Comparison of ENCODE assay signal across 20 cellular contexts in the genomic region with DNA sequence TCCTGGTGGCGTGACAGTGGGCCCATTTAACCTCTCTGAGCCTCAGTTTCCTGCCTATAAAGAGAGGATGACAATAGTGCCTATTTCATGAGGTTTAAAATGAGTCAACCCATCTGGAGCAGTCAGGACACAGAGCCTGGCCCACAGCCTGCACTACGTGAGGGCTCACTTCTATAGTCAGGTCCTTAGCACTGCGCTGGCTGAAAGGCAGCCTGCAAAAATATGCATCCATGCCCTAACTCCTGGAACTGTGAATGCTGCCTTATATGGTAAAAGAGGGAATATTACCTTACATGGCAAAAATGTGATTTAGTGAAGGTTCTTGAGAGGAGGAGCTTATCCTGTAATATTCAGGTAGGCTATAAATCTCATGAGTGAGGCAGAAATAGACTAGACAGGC.
DNase-seq lines count a peak whose midpoint lies in the region; TF ChIP-seq lines count a peak whose summit lies in the region.
"Had no signal": no experiment of that assay in that cellular context is flagged by ENCODE, and none has a peak within 500 bp of the region (broad histone marks: within the 10 kb centered on the region; RNA-seq: fewer than 3 reads in every experiment).

No MANE protein-coding gene starts in this region.

- peak overlapping the region; percentile 79 for H3K4me2 ChIP-seq in BLaER1

- BruUV-seq in A673 (replicated peaks; lab: Mats Ljungman, UMichigan) = no TSS peak

- H3K36me3 ChIP-seq in BLaER1 (no peaks in the 10 kb centered on the region), ovary (no peaks in the 10 kb centered on the region), A673 (ENCODE audit: insufficient read depth, low read length, poor library complexity, severe bottlenecking) (no peaks in the 10 kb centered on the region), BE2C (no peaks in the 10 kb centered on the region)
- H3K36me3 ChIP-seq: heart left ventricle, left ventricle myocardium inferior had no signal

- CTCF ChIA-PET in A673 (lab: Charles Lee) = no interaction called here

- H3K27ac ChIP-seq in BLaER1 (no peak overlapping the region), ovary (no peak overlapping the region), A673 (ENCODE audit: low read depth, low read length, poor library complexity, severe bottlenecking) (no peak overlapping the region)
- H3K27ac ChIP-seq: heart left ventricle, left ventricle myocardium inferior had no signal

- POLR2A ChIA-PET in A673 (lab: Charles Lee; ENCODE audit: low non-redundant PET) = no interaction called here

- no peak for TF ChIP-seq EP300 in ovary (IDR thresholded peaks at IDR 0.05)

- no peak for TF ChIP-seq POLR2A in ovary (IDR thresholded peaks at IDR 0.05)

- no peak for TF ChIP-seq CTCF in ovary (IDR thresholded peaks at IDR 0.05)
- TF ChIP-seq CTCF in A673 (conservative IDR thresholded peaks at IDR 0.05; ENCODE audit: low read depth, low read length) = no peak
- no peak for TF ChIP-seq CTCF in BE2C (IDR thresholded peaks at IDR 0.05; ENCODE audit: low read depth, low read length)

- no peaks in the 10 kb centered on the region for H3K27me3 ChIP-seq in BLaER1
- no peaks in the 10 kb centered on the region for H3K27me3 ChIP-seq in ovary
- peaks cover 15% of the 10 kb centered on the region for H3K27me3 ChIP-seq in A673 (replicated peaks; ENCODE audit: insufficient read depth, low read depth, low read length, poor library complexity)
- peaks cover 19% of the 10 kb centered on the region for H3K27me3 ChIP-seq in BE2C

- WGBS in ovary, 3 donors = 77 to 84% (median 78%) methylated on average over 3 of the region's 3 CpGs

- H3K4me1 ChIP-seq in BLaER1 = peaks cover 48% of the 10 kb centered on the region
- H3K4me1 ChIP-seq in ovary (ENCODE audit: insufficient read depth) = no peaks in the 10 kb centered on the region
- H3K4me1 ChIP-seq in A673 (ENCODE audit: insufficient read depth, low read length, poor library complexity, severe bottlenecking) = no peaks in the 10 kb centered on the region
- H3K4me1 ChIP-seq in BE2C = no peaks in the 10 kb centered on the region
- H3K4me1 ChIP-seq: heart left ventricle, left ventricle myocardium inferior had no signal

- H3K9me3 ChIP-seq in BLaER1 = no peaks in the 10 kb centered on the region
- H3K9me3 ChIP-seq in ovary = no peaks in the 10 kb centered on the region
- no peaks in the 10 kb centered on the region for H3K9me3 ChIP-seq in A673 (ENCODE audit: low read depth, low read length, poor library complexity, severe bottlenecking)
- H3K9me3 ChIP-seq in BE2C = no peaks in the 10 kb centered on the region
- H3K9me3 ChIP-seq: heart left ventricle, left ventricle myocardium inferior had no signal

- H3K4me3 ChIP-seq in BLaER1 = no peak overlapping the region
- H3K4me3 ChIP-seq in ovary = no peak overlapping the region
- no peak overlapping the region for H3K4me3 ChIP-seq in A673 (ENCODE audit: low read depth, low read length, poor library complexity, severe bottlenecking)
- no peak overlapping the region for H3K4me3 ChIP-seq in BE2C (ENCODE audit: low read depth, low read length)
- H3K4me3 ChIP-seq: heart left ventricle, left ventricle myocardium inferior had no signal

- no peak overlapping the region; the same call in 1 of the 2 replicates for H3K9ac ChIP-seq in BLaER1

- no peaks in the 10 kb centered on the region for H4K20me1 ChIP-seq in BLaER1

- DNase-seq in M059J (ENCODE audit: low read depth) (peak; percentile 6), dermis blood vessel endothelial cell (peak; percentile 74), middle frontal gyrus (ENCODE audit: extremely low spot score, low spot score) (peak; percentile 12), ovary (no peak), NCI-H748 (lab: John Stamatoyannopoulos, UW; ENCODE audit: unreplicated experiment) (no peak), A673 (ENCODE audit: low spot score) (no peak), BE2C (no peak)
- DNase-seq: ACHN; activated CD8-positive, alpha-beta memory T cell treated with anti-CD3 and anti-CD28 coated beads, Interleukin-2, amount 50 U/mL, for 48 hours; cortex of kidney; heart left ventricle; immature natural killer cell; Kasumi-1; left ventricle myocardium inferior; midbrain; NCI-H1105; NCI-H510A treated with DMSO at 0.1 percent for 48 hours; nephron progenitor cell; T-helper 2 cell had no signal

- intact Hi-C loops in ovary (cut with DNase I) (no loop called here), A673 (cut with micrococcal nuclease; ENCODE audit: unreplicated experiment) (no loop called here)

Comparison
In these comparisons a context has a peak if more than half of its experiments do, and no peak if none do; other contexts are left out.
1. DNase-seq: peak in M059J (single experiment), dermis blood vessel endothelial cell (single experiment) and middle frontal gyrus (single experiment); none in ovary (0 of 5), NCI-H748 (single experiment), A673 (single experiment) and BE2C (single experiment).